ENCODE assay signal across 22 cellular contexts in the genomic region with DNA sequence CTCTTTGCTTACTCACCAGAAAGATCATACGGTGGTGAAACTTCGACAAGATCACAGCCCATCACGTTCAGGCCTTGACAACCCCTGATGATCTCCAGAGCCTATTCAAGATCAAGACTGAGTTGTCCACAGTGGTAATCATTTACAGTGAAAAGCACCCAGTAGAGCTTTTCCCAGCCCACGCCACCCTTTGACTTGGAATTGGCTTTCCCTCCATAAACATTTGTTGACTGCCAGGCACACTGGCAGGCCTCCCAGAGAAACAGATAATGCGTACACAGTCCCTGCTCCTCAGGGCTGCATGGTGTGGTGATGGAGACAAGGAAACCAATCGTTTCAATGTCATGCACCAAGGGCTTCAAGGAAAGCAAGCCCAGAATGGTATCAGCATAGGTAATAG. TPM values are rescaled to one million over a fixed set of nuclear protein-coding genes. Genes with fewer than 3 reads are reported as not detected.
A peak's percentile ranks its signal among the peaks of the same experiment; 100 is the strongest.
DNase-seq lines count a peak whose midpoint lies in the region; ATAC-seq and TF ChIP-seq lines count a peak whose summit lies in the region.
"Had no signal": no experiment of that assay in that cellular context is flagged by ENCODE, and none has a peak within 500 bp of the region (broad histone marks: within the 10 kb centered on the region; RNA-seq: fewer than 3 reads in every experiment).

No MANE protein-coding gene starts in this region.

- no peaks in the 10 kb centered on the region for H3K27me3 Mint-ChIP-seq in CD4-positive, alpha-beta T cell
- no peaks in the 10 kb centered on the region for H3K27me3 Mint-ChIP-seq in naive thymus-derived CD8-positive, alpha-beta T cell
- H3K27me3 Mint-ChIP-seq: activated CD4-positive, alpha-beta T cell treated with anti-CD3 and anti-CD28 coated beads, Interleukin-2, amount 10 ng/mL, durations not matched to agents 24 days and 14 days had no signal

- no peak overlapping the region for H3K27ac ChIP-seq in CD4-positive, alpha-beta T cell (ENCODE audit: low read depth, low read length)
- H3K27ac ChIP-seq in dorsolateral prefrontal cortex: peak overlapping the region in 50 of 59 donors; percentile 0 to 83 (median 61)
- H3K27ac ChIP-seq: cardiac muscle cell, skin epidermis, tibial artery had no signal

- intact Hi-C loops in CD4-positive, alpha-beta T cell (cut with DNase I, micrococcal nuclease): loop anchor here in 1 of 2 experiments (5.0 kb wide), 1 partner anchor 47 kb away; the partner anchor contains the start of gene DNAJC16
- intact Hi-C loops in dorsolateral prefrontal cortex (cut with DNase I): no loop called here

- H3K9me3 ChIP-seq in CD4-positive, alpha-beta T cell (ENCODE audit: control insufficient read depth, low read length): no peaks in the 10 kb centered on the region
- H3K9me3 ChIP-seq: BE2C, tibial artery had no signal

- CTCF ChIA-PET in CD4-positive, alpha-beta T cell (lab: Charles Lee): no interaction called here

- TF ChIP-seq CTCF in CD4-positive, alpha-beta T cell (IDR thresholded peaks at IDR 0.05): no peak
- no peak for TF ChIP-seq CTCF in dorsolateral prefrontal cortex (IDR thresholded peaks at IDR 0.05 in 54 of 56, conservative IDR thresholded peaks at IDR 0.05 in 2 of 56; ENCODE audit: low read depth in 1 of 56, partially characterized antibody in 56 of 56)

- peak overlapping the region; percentile 38 for H3K27ac Mint-ChIP-seq in CD4-positive, alpha-beta T cell
- H3K27ac Mint-ChIP-seq in naive thymus-derived CD8-positive, alpha-beta T cell: peak overlapping the region in 8 of 10 donors; percentile 25 to 92 (median 66)
- H3K27ac Mint-ChIP-seq: activated CD4-positive, alpha-beta T cell treated with anti-CD3 and anti-CD28 coated beads, Interleukin-2, amount 10 ng/mL, durations not matched to agents 24 days and 14 days had no signal

- POLR2A ChIA-PET in CD4-positive, alpha-beta T cell (lab: Charles Lee): no interaction called here
- POLR2A ChIA-PET in naive thymus-derived CD8-positive, alpha-beta T cell (lab: Charles Lee): interaction anchor here (0.7 to 2.3 kb wide), 2 partner anchors 48 to 134 kb away, joined by 5 read pairs; partner anchors contain the start of gene DNAJC16

- ATAC-seq in CD4-positive, alpha-beta T cell (ENCODE audit: poor library complexity): no peak
- ATAC-seq in naive thymus-derived CD8-positive, alpha-beta T cell: no peak
- ATAC-seq in SK-N-SH treated with all-trans-retinoic acid at 6 μM for 48 hours: no peak

- H3K4me3 ChIP-seq in dorsolateral prefrontal cortex: no peak overlapping the region
- H3K4me3 ChIP-seq: cardiac muscle cell, skin epidermis, tibial artery had no signal

- H3K27me3 ChIP-seq in CD4-positive, alpha-beta T cell (ENCODE audit: control insufficient read depth, insufficient read depth, low read length): no peaks in the 10 kb centered on the region
- no peaks in the 10 kb centered on the region for H3K27me3 ChIP-seq in dorsolateral prefrontal cortex
- H3K27me3 ChIP-seq: BE2C, cardiac muscle cell, tibial artery had no signal

- peaks cover 40% of the 10 kb centered on the region for H3K4me1 Mint-ChIP-seq in CD4-positive, alpha-beta T cell (ENCODE audit: low read depth)
- peaks cover 14 to 40% (median 30%) of the 10 kb centered on the region in 4 donors for H3K4me1 Mint-ChIP-seq in naive thymus-derived CD8-positive, alpha-beta T cell

- H3K9me3 Mint-ChIP-seq in CD4-positive, alpha-beta T cell: no peaks in the 10 kb centered on the region
- no peaks in the 10 kb centered on the region for H3K9me3 Mint-ChIP-seq in naive thymus-derived CD8-positive, alpha-beta T cell
- H3K9me3 Mint-ChIP-seq: activated CD4-positive, alpha-beta T cell treated with anti-CD3 and anti-CD28 coated beads, Interleukin-2, amount 10 ng/mL, durations not matched to agents 24 days and 14 days had no signal

- peak; percentile 62 for DNase-seq in Ammon's horn (ENCODE audit: low spot score)
- DNase-seq in CD4-positive, alpha-beta T cell: no peak
- DNase-seq in dorsolateral prefrontal cortex: peak in 1 of 10 donors; percentile 45
- DNase-seq in naive thymus-derived CD8-positive, alpha-beta T cell: no peak
- DNase-seq in SKM-1 (lab: John Stamatoyannopoulos, UW; ENCODE audit: unreplicated experiment): no peak
- no peak for DNase-seq in NOMO-1 treated with dmso at 0.1 percent for 144 hours (lab: John Stamatoyannopoulos, UW; ENCODE audit: unreplicated experiment)
- DNase-seq: activated CD4-positive, alpha-beta T cell treated with anti-CD3 and anti-CD28 coated beads, Interleukin-2, amount 10 ng/mL, durations not matched to agents 24 days and 14 days; activated T-cell treated with anti-CD3 and anti-CD28 coated beads for 4 hours; BE2C; DMS 273 treated with DMSO at 0.1 percent for 48 hours; effector CD4-positive, alpha-beta T cell; islet precursor cell; midbrain; NCI-H187 treated with DMSO at 0.1 percent for 48 hours; SHP77 treated with DMSO at 0.1 percent for 48 hours; stimulated activated CD4-positive, alpha-beta T cell treated with anti-CD3 and anti-CD28 coated beads, Interleukin-4, amount 100 ng/mL, for 1 hour; stimulated activated CD8-positive, alpha-beta memory T cell treated with anti-CD3 and anti-CD28 coated beads, Interleukin-4, amount 100 ng/mL, for 48 hours; T-helper 9 cell; tibial artery had no signal

- peaks cover 51% of the 10 kb centered on the region for H3K36me3 Mint-ChIP-seq in CD4-positive, alpha-beta T cell (ENCODE audit: low read depth)
- H3K36me3 Mint-ChIP-seq in naive thymus-derived CD8-positive, alpha-beta T cell: peaks cover 0 to 49% (median 16%) of the 10 kb centered on the region in 3 donors

- H3K4me3 Mint-ChIP-seq in CD4-positive, alpha-beta T cell: no peak overlapping the region
- peak overlapping the region in 1 of 10 donors; percentile 14 for H3K4me3 Mint-ChIP-seq in naive thymus-derived CD8-positive, alpha-beta T cell
- H3K4me3 Mint-ChIP-seq: activated CD4-positive, alpha-beta T cell treated with anti-CD3 and anti-CD28 coated beads, Interleukin-2, amount 10 ng/mL, durations not matched to agents 24 days and 14 days had no signal

TF ChIP-seq in SK-N-SH treated with all-trans-retinoic acid at 6 μM for 48 hours, 23 proteins besides CTCF, POLR2A, EP300 and RAD21:
- TF ChIP-seq ZC3H10 (CRISPR knock-in tag; IDR thresholded peaks at IDR 0.05) (no peak), ZFP3 (CRISPR knock-in tag; IDR thresholded peaks at IDR 0.05) (no peak), ARNTL (CRISPR knock-in tag; IDR thresholded peaks at IDR 0.05; ENCODE audit: borderline replicate concordance, low read depth) (no peak), ISL1 (CRISPR knock-in tag; IDR thresholded peaks at IDR 0.05) (no peak), ZNF565 (CRISPR knock-in tag; conservative IDR thresholded peaks at IDR 0.05; ENCODE audit: low read depth) (no peak), CSDC2 (CRISPR knock-in tag; IDR thresholded peaks at IDR 0.05) (no peak), RARB (CRISPR knock-in tag; IDR thresholded peaks at IDR 0.05) (no peak), SNAI2 (CRISPR knock-in tag; IDR thresholded peaks at IDR 0.05) (no peak)

RNA-seq across cellular contexts. Expression of gene AGMAT, which starts 10.1 kb away (rescaled TPM):
- total RNA-seq in CD4-positive, alpha-beta T cell: 1 to 10 TPM; 3.8 to 4.6 TPM
- total RNA-seq in dorsolateral prefrontal cortex: 1 to 10 TPM in 118 of 120 experiments, under 1 TPM in 2; 0.35 to 5.1 (median 2.9) TPM
- total RNA-seq in naive thymus-derived CD8-positive, alpha-beta T cell: 10 to 100 TPM; 11.0 to 11.3 TPM
- polyA plus RNA-seq in naive thymus-derived CD8-positive, alpha-beta T cell: 10 to 100 TPM in 2 of 3 donors, 1 to 10 TPM in 1; 9.0 to 15.5 (median 14.4) TPM

RNA-seq across cellular contexts. Expression of gene DDI2, which starts 42.5 kb away (rescaled TPM):
- total RNA-seq in CD4-positive, alpha-beta T cell: 10 to 100 TPM; 24.2 to 29.9 TPM
- total RNA-seq in dorsolateral prefrontal cortex: 10 to 100 TPM; 28.6 to 49.9 (median 38.4) TPM
- 10 to 100 TPM; 40.7 to 47.1 TPM for total RNA-seq in naive thymus-derived CD8-positive, alpha-beta T cell
- 1 to 10 TPM; 4.5 to 6.1 (median 5.0) TPM for polyA plus RNA-seq in naive thymus-derived CD8-positive, alpha-beta T cell

RNA-seq across cellular contexts. Expression of gene DNAJC16, which starts 48.1 kb away (rescaled TPM):
- total RNA-seq in CD4-positive, alpha-beta T cell: 10 to 100 TPM in 1 of 2 experiments, 1 to 10 TPM in 1; 8.2 to 10.4 TPM
- total RNA-seq in dorsolateral prefrontal cortex: 10 to 100 TPM; 25.1 to 54.7 (median 38.7) TPM
- 10 to 100 TPM; 24.8 to 30.0 TPM for total RNA-seq in naive thymus-derived CD8-positive, alpha-beta T cell
- polyA plus RNA-seq in naive thymus-derived CD8-positive, alpha-beta T cell: 1 to 10 TPM; 5.0 to 9.7 (median 7.1) TPM

RNA-seq across cellular contexts. Expression of gene CASP9, which starts 50.7 kb away (rescaled TPM):
- total RNA-seq in CD4-positive, alpha-beta T cell: 10 to 100 TPM; 15.7 to 18.0 TPM
- total RNA-seq in dorsolateral prefrontal cortex: 10 to 100 TPM; 12.9 to 32.0 (median 20.8) TPM
- total RNA-seq in naive thymus-derived CD8-positive, alpha-beta T cell: 10 to 100 TPM; 13.4 to 15.9 TPM
- 1 to 10 TPM; 8.0 to 8.6 (median 8.4) TPM for polyA plus RNA-seq in naive thymus-derived CD8-positive, alpha-beta T cell
